Comparison of ENCODE assay signal across 21 cellular contexts in genomic region chr7:49822862-49823261, GRCh38. TPM values are rescaled to one million over a fixed set of nuclear protein-coding genes. Genes with fewer than 3 reads are reported as not detected.
A peak's percentile ranks its signal among the peaks of the same experiment; 100 is the strongest.
DNase-seq lines count a peak whose midpoint lies in the region; FAIRE-seq and TF ChIP-seq lines count a peak whose summit lies in the region.
"Had no signal": no experiment of that assay in that cellular context is flagged by ENCODE, and none has a peak within 500 bp of the region (broad histone marks: within the 10 kb centered on the region; RNA-seq: fewer than 3 reads in every experiment).

No MANE protein-coding gene starts in this region.

- no peak overlapping the region for H3K4me3 Mint-ChIP-seq in nephron progenitor cell

- in situ Hi-C loops in KBM-7 (cut with MboI; ENCODE audit: low pct_unique_long_range_greater_than_20kb, low sequenced_read_pairs): no loop called here

- BruUV-seq in PC-9 (replicated peaks; lab: Mats Ljungman, UMichigan): no TSS peak

- H3K27me3 ChIP-seq in KMS-11 (ENCODE audit: insufficient read depth, low read depth) (no peaks in the 10 kb centered on the region), left ventricle myocardium inferior (ENCODE audit: low read depth) (no peaks in the 10 kb centered on the region), PC-9 (ENCODE audit: insufficient read depth, low read depth) (no peaks in the 10 kb centered on the region)
- H3K27me3 ChIP-seq: BLaER1, MG63, SJCRH30 had no signal

- no peak for TF ChIP-seq CTCF in KMS-11 (conservative IDR thresholded peaks at IDR 0.05; ENCODE audit: low read depth, low read length)
- no peak for TF ChIP-seq CTCF in left ventricle myocardium inferior (IDR thresholded peaks at IDR 0.05; ENCODE audit: borderline replicate concordance)
- no peak for TF ChIP-seq CTCF in nephron progenitor cell (IDR thresholded peaks at IDR 0.05)
- no peak for TF ChIP-seq CTCF in PC-9 (conservative IDR thresholded peaks at IDR 0.05)

- no peaks in the 10 kb centered on the region for H3K36me3 Mint-ChIP-seq in nephron progenitor cell (ENCODE audit: low read depth)
- H3K36me3 Mint-ChIP-seq: CD4-positive, alpha-beta memory T cell had no signal

- CTCF ChIA-PET in PC-9 (lab: Charles Lee): no interaction called here

- no peaks in the 10 kb centered on the region for H3K4me1 Mint-ChIP-seq in nephron progenitor cell
- H3K4me1 Mint-ChIP-seq: CD4-positive, alpha-beta memory T cell had no signal

- H3K27ac ChIP-seq in KMS-11: peak overlapping the region; percentile 6; the same call in 1 of the 2 replicates
- peak overlapping the region; percentile 50 for H3K27ac ChIP-seq in left ventricle myocardium inferior (replicated peaks)
- H3K27ac ChIP-seq in PC-9: no peak overlapping the region
- H3K27ac ChIP-seq: BLaER1, SJCRH30 had no signal

- DNase-seq in left ventricle myocardium inferior (no peak), nephron progenitor cell (no peak), islet precursor cell (no peak), KBM-7 (no peak), PC-9 (no peak)
- DNase-seq: CD4-positive, alpha-beta memory T cell; DMS153; MG63; NCI-H1092 treated with DMSO at 0.1 percent for 48 hours; NCI-H2081 treated with DMSO at 0.1 percent for 48 hours; SJCRH30 had no signal

- H2AFZ ChIP-seq in KMS-11 (ENCODE audit: low read depth) (0 out of 2 replicates have a peak overlapping the region, but pooled peaks have one; percentile 2), PC-9 (no peak overlapping the region)

- H3K36me3 ChIP-seq in KMS-11 (ENCODE audit: insufficient read depth): no peaks in the 10 kb centered on the region
- H3K36me3 ChIP-seq in left ventricle myocardium inferior: no peaks in the 10 kb centered on the region
- H3K36me3 ChIP-seq in PC-9 (ENCODE audit: low read depth): no peaks in the 10 kb centered on the region
- H3K36me3 ChIP-seq: BLaER1, HAP-1, MG63, SJCRH30 had no signal

- no peaks in the 10 kb centered on the region for H3F3A ChIP-seq in PC-9 (ENCODE audit: insufficient read depth, low read depth)

- H3K9me3 Mint-ChIP-seq in nephron progenitor cell: no peaks in the 10 kb centered on the region

- H4K20me1 ChIP-seq in KMS-11 (ENCODE audit: insufficient read depth) (no peaks in the 10 kb centered on the region), PC-9 (ENCODE audit: insufficient read depth) (no peaks in the 10 kb centered on the region)
- H4K20me1 ChIP-seq: BLaER1 had no signal

- peak; percentile 95 for FAIRE-seq in endometrium (lab: Jason Lieb, UNC)
- FAIRE-seq: GM12878 had no signal

- H3K4me3 ChIP-seq in KMS-11 (IDR thresholded peaks at IDR 0.05; ENCODE audit: insufficient read depth, low read depth, low read length) (no peak overlapping the region), left ventricle myocardium inferior (no peak overlapping the region), PC-9 (no peak overlapping the region)
- H3K4me3 ChIP-seq: BLaER1, GM12878, HAP-1, MG63, SJCRH30 had no signal

- H3K4me2 ChIP-seq in KMS-11: no peak overlapping the region; the same call in 1 of the 2 replicates
- no peak overlapping the region for H3K4me2 ChIP-seq in PC-9
- H3K4me2 ChIP-seq: BLaER1 had no signal

- H3K79me2 ChIP-seq in KMS-11 (ENCODE audit: insufficient read depth, low read depth): no peaks in the 10 kb centered on the region
- H3K79me2 ChIP-seq in PC-9 (ENCODE audit: low read depth): no peaks in the 10 kb centered on the region

- POLR2A ChIA-PET in PC-9 (lab: Charles Lee; ENCODE audit: unreplicated experiment): no interaction called here

- H3K4me1 ChIP-seq in KMS-11 (ENCODE audit: low read depth, poor library complexity, severe bottlenecking): peaks cover 31% of the 10 kb centered on the region
- peaks cover 15% of the 10 kb centered on the region for H3K4me1 ChIP-seq in left ventricle myocardium inferior
- H3K4me1 ChIP-seq in PC-9 (replicated peaks; ENCODE audit: insufficient read depth): no peaks in the 10 kb centered on the region
- H3K4me1 ChIP-seq: BLaER1, HAP-1, SJCRH30 had no signal

- H3K9me3 ChIP-seq in left ventricle myocardium inferior (replicated peaks) (peaks cover 8% of the 10 kb centered on the region), PC-9 (ENCODE audit: insufficient read depth, low read depth) (no peaks in the 10 kb centered on the region)
- H3K9me3 ChIP-seq: BLaER1, HAP-1, MG63, SJCRH30 had no signal

- peak overlapping the region; percentile 43 for H3K27ac Mint-ChIP-seq in nephron progenitor cell
- H3K27ac Mint-ChIP-seq: CD4-positive, alpha-beta memory T cell had no signal

- H3K27me3 Mint-ChIP-seq in nephron progenitor cell (ENCODE audit: low read depth, poor library complexity): peaks cover 5% of the 10 kb centered on the region

- no peaks in the 10 kb centered on the region for H3K9me2 ChIP-seq in PC-9 (ENCODE audit: insufficient read depth)

- intact Hi-C loops in left ventricle myocardium inferior (cut with micrococcal nuclease): no loop called here
- intact Hi-C loops in PC-9 (cut with micrococcal nuclease; ENCODE audit: unreplicated experiment): no loop called here

- H3K9ac ChIP-seq in KMS-11: no peak overlapping the region
- H3K9ac ChIP-seq: BLaER1 had no signal

RNA-seq across cellular contexts. Expression of gene VWC2, which starts 49.4 kb away (rescaled TPM):
- total RNA-seq in left ventricle myocardium inferior (7.9 TPM), PC-9 (2021) (not detected in 2 replicates)
- total RNA-seq: A673; CD4-positive, alpha-beta memory T cell; HT-29; NCI-H460; OCI-LY7; RPMI7951; SJCRH30 had no signal
